In genomic region chr14:22769369-22769768, GRCh38 we compare ENCODE assay signal across 1 cellular context.
TF ChIP-seq lines count a peak whose summit lies in the region.

No MANE protein-coding gene starts in this region.

TF ChIP-seq in GM12878, 131 proteins besides CTCF, POLR2A, EP300 and RAD21:
- TF ChIP-seq PML (IDR thresholded peaks at IDR 0.05; ENCODE audit: low read length), result no peak
- TF ChIP-seq SIX5 (IDR thresholded peaks at IDR 0.05; ENCODE audit: low read depth, low read length, severe bottlenecking), result no peak
- no peak for TF ChIP-seq SIN3A (IDR thresholded peaks at IDR 0.05; ENCODE audit: low read depth, low read length)
- no peak for TF ChIP-seq MYB (IDR thresholded peaks at IDR 0.05; ENCODE audit: borderline replicate concordance, low read depth, low read length)
- TF ChIP-seq E2F8 (IDR thresholded peaks at IDR 0.05; ENCODE audit: low read depth, partially characterized antibody), result no peak
- no peak for TF ChIP-seq RELB (IDR thresholded peaks at IDR 0.05; ENCODE audit: low read depth)
- TF ChIP-seq NFYA (IDR thresholded peaks at IDR 0.05; ENCODE audit: borderline replicate concordance, low read depth, low read length), result no peak
- TF ChIP-seq TAF1 (IDR thresholded peaks at IDR 0.05; ENCODE audit: borderline replicate concordance, low read depth, low read length), result no peak
- TF ChIP-seq NBN (IDR thresholded peaks at IDR 0.05), result no peak
- no peak for TF ChIP-seq RFX5 (IDR thresholded peaks at IDR 0.05; ENCODE audit: low read depth, low read length)
- TF ChIP-seq LARP7 (IDR thresholded peaks at IDR 0.05), result no peak
- TF ChIP-seq RELA (IDR thresholded peaks at IDR 0.05; ENCODE audit: borderline replicate concordance, partially characterized antibody), result no peak
- TF ChIP-seq RUNX3 (IDR thresholded peaks at IDR 0.05; ENCODE audit: low read length), result no peak
- no peak for TF ChIP-seq ZBTB40 (IDR thresholded peaks at IDR 0.05; ENCODE audit: borderline replicate concordance)
